17 cellular contexts compared by ENCODE assay signal in genomic region chr2:216319771-216320170, GRCh38. TPM values are rescaled to one million over a fixed set of nuclear protein-coding genes. Genes with fewer than 3 reads are reported as not detected.
DNase-seq lines count a peak whose midpoint lies in the region; ATAC-seq and TF ChIP-seq lines count a peak whose summit lies in the region.
"Had no signal": no experiment of that assay in that cellular context is flagged by ENCODE, and none has a peak within 500 bp of the region (broad histone marks: within the 10 kb centered on the region; RNA-seq: fewer than 3 reads in every experiment).

No MANE protein-coding gene starts in this region.

- H3K9me3 Mint-ChIP-seq in glutamatergic neuron (ENCODE audit: unreplicated experiment) (peaks cover 3% of the 10 kb centered on the region), CD14-positive monocyte (peaks cover 0 to 4% (median 0%) of the 10 kb centered on the region in 7 donors)
- H3K9me3 Mint-ChIP-seq: type B pancreatic cell had no signal

- no peak for TF ChIP-seq POLR2A in GM18505 (IDR thresholded peaks at IDR 0.05; ENCODE audit: borderline replicate concordance, extremely low read depth, insufficient read depth, insufficient read length)

- H3K27ac Mint-ChIP-seq in glutamatergic neuron (ENCODE audit: unreplicated experiment) (no peak overlapping the region), CD14-positive monocyte (no peak overlapping the region)
- H3K27ac Mint-ChIP-seq: activated T-cell treated with anti-CD3 and anti-CD28 coated beads, Interleukin-2, amount 50 U/mL, for 72 hours; stimulated activated memory B cell treated with anti-CD40 and anti-IgM and Interleukin-4, amounts not matched to agents 10 μg/mL and 1 μg/mL and 100 μg/mL, for 72 hours; type B pancreatic cell had no signal

- no peak overlapping the region for H3K9ac ChIP-seq in neuronal stem cell (ENCODE audit: low read depth, low read length, poor library complexity)

- intact Hi-C loops in CD14-positive monocyte (cut with micrococcal nuclease) = no loop called here

- H3K9me3 ChIP-seq in neuronal stem cell (replicated peaks in 1 of 2; ENCODE audit: control insufficient read depth in 2 of 2, insufficient read depth in 1 of 2, low read depth in 1 of 2, low read length in 2 of 2) = no peaks in the 10 kb centered on the region

- TF ChIP-seq CTCF in glutamatergic neuron (IDR thresholded peaks at IDR 0.05; ENCODE audit: partially characterized antibody, unreplicated experiment) = no peak
- no peak for TF ChIP-seq CTCF in RWPE1 (conservative IDR thresholded peaks at IDR 0.05; ENCODE audit: low read depth)
- no peak for TF ChIP-seq CTCF in CD14-positive monocyte (IDR thresholded peaks at IDR 0.05)

- H4K8ac ChIP-seq in neuronal stem cell (ENCODE audit: low read depth, low read length) = no peak overlapping the region

- H3K27ac ChIP-seq in neuronal stem cell (replicated peaks; ENCODE audit: low read length) = peak overlapping the region; percentile 64
- H3K27ac ChIP-seq in RWPE1 = no peak overlapping the region
- H3K27ac ChIP-seq: SK-N-MC had no signal

- ATAC-seq in SK-N-SH treated with all-trans-retinoic acid at 6 μM for 48 hours = peak; percentile 42
- no peak for ATAC-seq in GM18505 (IDR thresholded peaks at IDR 0.05; ENCODE audit: unreplicated experiment)
- ATAC-seq: activated T-cell treated with anti-CD3 and anti-CD28 coated beads, Interleukin-2, amount 50 U/mL, for 72 hours; stimulated activated memory B cell treated with anti-CD40 and anti-IgM and Interleukin-4, amounts not matched to agents 10 μg/mL and 1 μg/mL and 100 μg/mL, for 72 hours had no signal

- no peak overlapping the region for H3K4me2 ChIP-seq in neuronal stem cell (ENCODE audit: insufficient read depth, low read length, poor library complexity, severe bottlenecking)

- H2BK120ac ChIP-seq in neuronal stem cell (ENCODE audit: low read depth, low read length) = no peak overlapping the region

- CTCF ChIA-PET in RWPE1 (lab: Yijun Ruan, JAX) = no interaction called here

- no peak overlapping the region for H3K4ac ChIP-seq in neuronal stem cell (ENCODE audit: low read length)

- no peak overlapping the region for H2BK5ac ChIP-seq in neuronal stem cell (ENCODE audit: low read length)

- H3K4me1 Mint-ChIP-seq in glutamatergic neuron (ENCODE audit: low read depth, unreplicated experiment) (peaks cover 18% of the 10 kb centered on the region), CD14-positive monocyte (no peaks in the 10 kb centered on the region)
- H3K4me1 Mint-ChIP-seq: stimulated activated memory B cell treated with anti-CD40 and anti-IgM and Interleukin-4, amounts not matched to agents 10 μg/mL and 1 μg/mL and 100 μg/mL, for 72 hours had no signal

- H3K36me3 Mint-ChIP-seq in glutamatergic neuron (ENCODE audit: unreplicated experiment) (no peaks in the 10 kb centered on the region), CD14-positive monocyte (no peaks in the 10 kb centered on the region)
- H3K36me3 Mint-ChIP-seq: stimulated activated memory B cell treated with anti-CD40 and anti-IgM and Interleukin-4, amounts not matched to agents 10 μg/mL and 1 μg/mL and 100 μg/mL, for 72 hours; type B pancreatic cell had no signal

- H2AFZ ChIP-seq in neuronal stem cell (ENCODE audit: low read length) = no peak overlapping the region

- H3K4me3 Mint-ChIP-seq in glutamatergic neuron (ENCODE audit: unreplicated experiment) (peak overlapping the region; percentile 28), CD14-positive monocyte (no peak overlapping the region)
- H3K4me3 Mint-ChIP-seq: activated T-cell treated with anti-CD3 and anti-CD28 coated beads, Interleukin-2, amount 50 U/mL, for 72 hours; stimulated activated memory B cell treated with anti-CD40 and anti-IgM and Interleukin-4, amounts not matched to agents 10 μg/mL and 1 μg/mL and 100 μg/mL, for 72 hours; type B pancreatic cell had no signal

- WGBS in neuronal stem cell (ENCODE audit: extremely low coverage in 2 of 2, insufficient read length in 2 of 2, insufficient replicate concordance in 1 of 2), 2 donors = no CpG with 5 or more reads among the region's 2 CpGs

- H2BK12ac ChIP-seq in neuronal stem cell (ENCODE audit: low read length) = no peak overlapping the region

- no peak overlapping the region for H3K14ac ChIP-seq in neuronal stem cell (ENCODE audit: low read length)

- H3K4me1 ChIP-seq in neuronal stem cell (ENCODE audit: control insufficient read depth in 2 of 2, insufficient read depth in 1 of 2, low read depth in 1 of 2, low read length in 2 of 2) = peaks cover 10 to 21% of the 10 kb centered on the region in 2 donors

- H3K27me3 ChIP-seq in neuronal stem cell (ENCODE audit: control insufficient read depth in 3 of 3, insufficient read depth in 3 of 3, low read depth in 1 of 3, low read length in 3 of 3) = no peaks in the 10 kb centered on the region

- H3K23ac ChIP-seq in neuronal stem cell (ENCODE audit: low read depth, low read length, poor library complexity) = no peak overlapping the region

- no peaks in the 10 kb centered on the region for H3K79me1 ChIP-seq in neuronal stem cell (ENCODE audit: low read depth, low read length)

- no peaks in the 10 kb centered on the region for H3K27me3 Mint-ChIP-seq in glutamatergic neuron (ENCODE audit: unreplicated experiment)
- H3K27me3 Mint-ChIP-seq in CD14-positive monocyte (ENCODE audit: low read depth in 3 of 3) = peaks cover 3 to 7% (median 6%) of the 10 kb centered on the region in 3 donors

- H2AK5ac ChIP-seq in neuronal stem cell (ENCODE audit: low read depth, low read length) = no peak overlapping the region

- no peak overlapping the region for H3K4me3 ChIP-seq in neuronal stem cell (ENCODE audit: low read length in 2 of 2)
- H3K4me3 ChIP-seq: SK-N-MC had no signal

- H4K91ac ChIP-seq in neuronal stem cell (ENCODE audit: low read depth, low read length, poor library complexity) = no peak overlapping the region

- POLR2A ChIA-PET in RWPE1 (lab: Yijun Ruan, JAX; ENCODE audit: low non-redundant PET) = no interaction called here

- DNase-seq in GM03348 (ENCODE audit: low spot score) (peak; percentile 75), glutamatergic neuron (no peak), neuronal stem cell (ENCODE audit: low spot score) (no peak), RWPE1 (ENCODE audit: low spot score) (no peak), CD14-positive monocyte (ENCODE audit: low spot score) (no peak), HT-29 (ENCODE audit: low spot score) (no peak)
- DNase-seq: activated T-cell treated with anti-CD3 and anti-CD28 coated beads, Interleukin-2, amount 50 U/mL, for 72 hours; KG1; mammary epithelial cell; NCI-H1417 treated with DMSO at 0.1 percent for 48 hours; NCI-H446; OCI-M1 had no signal

- no peaks in the 10 kb centered on the region for H3K36me3 ChIP-seq in neuronal stem cell (replicated peaks in 1 of 2; ENCODE audit: control insufficient read depth in 2 of 2, insufficient read depth in 2 of 2, low read length in 2 of 2)

- H3K18ac ChIP-seq in neuronal stem cell (ENCODE audit: low read length) = no peak overlapping the region

- no peak overlapping the region for H2BK15ac ChIP-seq in neuronal stem cell (ENCODE audit: low read length)

TF ChIP-seq in SK-N-SH treated with all-trans-retinoic acid at 6 μM for 48 hours, 23 proteins besides CTCF, POLR2A, EP300 and RAD21:
- TF ChIP-seq, protein P1, sequence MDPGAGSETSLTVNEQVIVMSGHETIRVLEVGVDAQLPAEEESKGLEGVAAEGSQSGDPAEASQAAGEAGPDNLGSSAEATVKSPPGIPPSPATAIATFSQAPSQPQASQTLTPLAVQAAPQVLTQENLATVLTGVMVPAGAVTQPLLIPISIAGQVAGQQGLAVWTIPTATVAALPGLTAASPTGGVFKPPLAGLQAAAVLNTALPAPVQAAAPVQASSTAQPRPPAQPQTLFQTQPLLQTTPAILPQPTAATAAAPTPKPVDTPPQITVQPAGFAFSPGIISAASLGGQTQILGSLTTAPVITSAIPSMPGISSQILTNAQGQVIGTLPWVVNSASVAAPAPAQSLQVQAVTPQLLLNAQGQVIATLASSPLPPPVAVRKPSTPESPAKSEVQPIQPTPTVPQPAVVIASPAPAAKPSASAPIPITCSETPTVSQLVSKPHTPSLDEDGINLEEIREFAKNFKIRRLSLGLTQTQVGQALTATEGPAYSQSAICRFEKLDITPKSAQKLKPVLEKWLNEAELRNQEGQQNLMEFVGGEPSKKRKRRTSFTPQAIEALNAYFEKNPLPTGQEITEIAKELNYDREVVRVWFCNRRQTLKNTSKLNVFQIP (CRISPR knock-in tag; IDR thresholded peaks at IDR 0.05; ENCODE audit: borderline replicate concordance, low read depth) = no peak
- TF ChIP-seq PPARA (CRISPR knock-in tag; IDR thresholded peaks at IDR 0.05; ENCODE audit: borderline replicate concordance) = no peak
- TF ChIP-seq TSHZ2 (CRISPR knock-in tag; IDR thresholded peaks at IDR 0.05) = no peak
- no peak for TF ChIP-seq ARNTL (CRISPR knock-in tag; IDR thresholded peaks at IDR 0.05; ENCODE audit: borderline replicate concordance, low read depth)
- no peak for TF ChIP-seq ZFP3 (CRISPR knock-in tag; IDR thresholded peaks at IDR 0.05)
- TF ChIP-seq ESRRG (CRISPR knock-in tag; IDR thresholded peaks at IDR 0.05) = no peak
- TF ChIP-seq GLIS3 (CRISPR knock-in tag; IDR thresholded peaks at IDR 0.05) = no peak
- no peak for TF ChIP-seq ZNF8 (CRISPR knock-in tag; IDR thresholded peaks at IDR 0.05)

RNA-seq across cellular contexts. Expression of gene MARCHF4, which starts 52.5 kb away (rescaled TPM):
- total RNA-seq in glutamatergic neuron (ENCODE audit: unreplicated experiment) = 26.1 TPM
- 1.4 TPM for polyA plus RNA-seq in neuronal stem cell (2013, experiment 1 of 2)
- 1.3 TPM for polyA plus RNA-seq in neuronal stem cell (2013, experiment 2 of 2)
- polyA plus RNA-seq in CD14-positive monocyte = not detected
- total RNA-seq in HT-29 (2014; rRNA removed; shearing (Covaris generic)) = not detected in 2 replicates
- total RNA-seq: activated T-cell treated with anti-CD3 and anti-CD28 coated beads, Interleukin-2, amount 50 U/mL, for 72 hours had no signal

Comparison
In these comparisons a context has a peak if more than half of its experiments do, and no peak if none do; other contexts are left out.
1. RNA of gene MARCHF4, which starts 52.5 kb away (total RNA-seq): 26.1 TPM in glutamatergic neuron (single experiment); not detected in HT-29; every median in the first group is over 10 times any median in the second.